8 cellular contexts compared by ENCODE assay signal in genomic region chr14:23588884-23589598, GRCh38. TPM values are rescaled to one million over a fixed set of nuclear protein-coding genes. Genes with fewer than 3 reads are reported as not detected.
DNase-seq lines count a peak whose midpoint lies in the region; ATAC-seq and TF ChIP-seq lines count a peak whose summit lies in the region.

No MANE protein-coding gene starts in this region.

- TF ChIP-seq POLR2A in upper lobe of left lung (IDR thresholded peaks at IDR 0.05): no peak

- H3K9ac ChIP-seq in trophoblast cell (ENCODE audit: low read length): no peak overlapping the region

- H3K4me1 Mint-ChIP-seq in activated naive CD4-positive, alpha-beta T cell treated with anti-CD3 and anti-CD28 coated beads, Interleukin-2, amount 10 ng/mL, durations not matched to agents 7 days and 5 days: no peaks in the 10 kb centered on the region

- DNase-seq in NCI-H1092 treated with DMSO at 0.1 percent for 48 hours (lab: John Stamatoyannopoulos, UW) (peak; percentile 92), SK-N-DZ (ENCODE audit: low spot score) (peak; percentile 94), glomerular endothelial cell (ENCODE audit: extremely low read depth, low read depth, low spot score) (peak; percentile 33), trophoblast cell (peak; percentile 89 to 90), upper lobe of left lung (peak in 1 of 2 donors; percentile 91)
- DNase-seq in activated naive CD4-positive, alpha-beta T cell treated with anti-CD3 and anti-CD28 coated beads, Interleukin-2, amount 10 ng/mL, durations not matched to agents 7 days and 5 days: peak; percentile 85

- peaks cover 29% of the 10 kb centered on the region for H3K27me3 Mint-ChIP-seq in activated naive CD4-positive, alpha-beta T cell treated with anti-CD3 and anti-CD28 coated beads, Interleukin-2, amount 10 ng/mL, durations not matched to agents 7 days and 5 days

- H3K36me3 ChIP-seq in trophoblast cell (ENCODE audit: control insufficient read depth in 1 of 2, insufficient read depth in 2 of 2, low read length in 2 of 2) (no peaks in the 10 kb centered on the region), upper lobe of left lung (no peaks in the 10 kb centered on the region)

- no peak overlapping the region for H2AK5ac ChIP-seq in trophoblast cell (ENCODE audit: low read length)

- no peak overlapping the region for H2BK120ac ChIP-seq in trophoblast cell (ENCODE audit: insufficient read depth, low read length, poor library complexity)

- no peak overlapping the region for H4K91ac ChIP-seq in trophoblast cell (ENCODE audit: low read depth, low read length)

- H3K36me3 Mint-ChIP-seq in activated naive CD4-positive, alpha-beta T cell treated with anti-CD3 and anti-CD28 coated beads, Interleukin-2, amount 10 ng/mL, durations not matched to agents 7 days and 5 days: no peaks in the 10 kb centered on the region

- H3K4me1 ChIP-seq in trophoblast cell (ENCODE audit: control insufficient read depth in 1 of 2, insufficient read depth in 2 of 2, low read length in 2 of 2): no peaks in the 10 kb centered on the region
- peaks cover 3 to 9% (median 5%) of the 10 kb centered on the region in 4 donors for H3K4me1 ChIP-seq in upper lobe of left lung

- H3K27ac Mint-ChIP-seq in activated naive CD4-positive, alpha-beta T cell treated with anti-CD3 and anti-CD28 coated beads, Interleukin-2, amount 10 ng/mL, durations not matched to agents 7 days and 5 days: no peak overlapping the region

- no peak overlapping the region for H3K4ac ChIP-seq in trophoblast cell (ENCODE audit: low read depth, low read length)

- no peak overlapping the region for H4K8ac ChIP-seq in trophoblast cell (ENCODE audit: low read depth, low read length)

- H3K79me2 ChIP-seq in trophoblast cell (ENCODE audit: control insufficient read depth, insufficient read depth, low read length, poor library complexity): no peaks in the 10 kb centered on the region

- no peaks in the 10 kb centered on the region for H3K9me3 Mint-ChIP-seq in activated naive CD4-positive, alpha-beta T cell treated with anti-CD3 and anti-CD28 coated beads, Interleukin-2, amount 10 ng/mL, durations not matched to agents 7 days and 5 days

- H3K14ac ChIP-seq in trophoblast cell (ENCODE audit: low read length): no peak overlapping the region

- TF ChIP-seq CTCF in GM12873 (IDR thresholded peaks at IDR 0.05; ENCODE audit: insufficient read depth, low read depth, low read length, missing control alignments) (peak; percentile 95), upper lobe of left lung (IDR thresholded peaks at IDR 0.05) (peak; percentile 76 to 94 (median 80))

- H3K18ac ChIP-seq in trophoblast cell (ENCODE audit: low read length): no peak overlapping the region

- H3K9me3 ChIP-seq in trophoblast cell (ENCODE audit: insufficient read depth, low read depth, low read length) (no peaks in the 10 kb centered on the region), upper lobe of left lung (no peaks in the 10 kb centered on the region)

- H3K27ac ChIP-seq in trophoblast cell (ENCODE audit: low read depth, low read length) (no peak overlapping the region), upper lobe of left lung (no peak overlapping the region)

- WGBS in trophoblast cell (ENCODE audit: extremely low coverage, insufficient coverage, insufficient read length): no CpG with 5 or more reads among the region's 5 CpGs
- 13 to 14% methylated on average over 5 of the region's 5 CpGs for WGBS in upper lobe of left lung, 2 donors

- CTCF ChIA-PET in activated naive CD4-positive, alpha-beta T cell treated with anti-CD3 and anti-CD28 coated beads, Interleukin-2, amount 10 ng/mL, durations not matched to agents 7 days and 5 days (lab: Charles Lee): interaction anchor here (0.7 to 3.8 kb wide), 31 partner anchors 11 to 447 kb away, joined by 3 to 33 read pairs (median 4); partner anchors contain the start of gene DHRS2

- H4K12ac ChIP-seq in trophoblast cell (ENCODE audit: low read depth, low read length): no peak overlapping the region

- no peak overlapping the region for H2AFZ ChIP-seq in trophoblast cell (ENCODE audit: insufficient read depth, low read length, poor library complexity)

- H2BK5ac ChIP-seq in trophoblast cell (ENCODE audit: low read depth, low read length, poor library complexity): no peak overlapping the region

- ATAC-seq in HG02678 (IDR thresholded peaks at IDR 0.05; ENCODE audit: unreplicated experiment): peak; percentile 97
- ATAC-seq in upper lobe of left lung (ENCODE audit: low FRiP score in 2 of 2): peak; percentile 96 to 97

- no peak overlapping the region for H3K4me2 ChIP-seq in trophoblast cell (ENCODE audit: low read length)

- no peaks in the 10 kb centered on the region for H3K27me3 ChIP-seq in trophoblast cell (ENCODE audit: insufficient read depth, low read length)
- no peaks in the 10 kb centered on the region for H3K27me3 ChIP-seq in upper lobe of left lung

- H3K23ac ChIP-seq in trophoblast cell (ENCODE audit: low read length): no peak overlapping the region

- H3K4me3 ChIP-seq in trophoblast cell (ENCODE audit: low read depth, low read length) (no peak overlapping the region), upper lobe of left lung (no peak overlapping the region)

- no peak for TF ChIP-seq EP300 in upper lobe of left lung (IDR thresholded peaks at IDR 0.05)

- no peak overlapping the region for H3K4me3 Mint-ChIP-seq in activated naive CD4-positive, alpha-beta T cell treated with anti-CD3 and anti-CD28 coated beads, Interleukin-2, amount 10 ng/mL, durations not matched to agents 7 days and 5 days

- H3K79me1 ChIP-seq in trophoblast cell (ENCODE audit: low read length): no peaks in the 10 kb centered on the region

- H2BK12ac ChIP-seq in trophoblast cell (ENCODE audit: low read length): peak overlapping the region; percentile 13

RNA-seq across cellular contexts. Expression of gene JPH4, which starts 10.5 kb away (rescaled TPM):
- polyA plus RNA-seq in SK-N-DZ (2014; cell fraction: cytosol; rRNA removed): 22.3 and 34.8 TPM in 2 replicates
- polyA plus RNA-seq in SK-N-DZ (2014; cell fraction: nucleus; rRNA removed): 32.7 and 37.2 TPM in 2 replicates
- total RNA-seq in glomerular endothelial cell: 0.53 TPM in 1 of 2 replicates, not detected in the other
- 0.03 TPM in 1 of 2 replicates, not detected in the other for polyA plus RNA-seq in trophoblast cell (2013)
- 1 to 10 TPM in 5 of 6 donors, under 1 TPM in 1; 0.69 to 6.5 (median 2.5) TPM for total RNA-seq in upper lobe of left lung

RNA-seq across cellular contexts. Expression of gene AP1G2, which starts 21.4 kb away (rescaled TPM):
- polyA plus RNA-seq in SK-N-DZ (2014; cell fraction: cytosol; rRNA removed): 16.5 and 29.8 TPM in 2 replicates
- 352 and 499 TPM in 2 replicates for polyA plus RNA-seq in SK-N-DZ (2014; cell fraction: nucleus; rRNA removed)
- total RNA-seq in glomerular endothelial cell (36.8 and 38.9 TPM in 2 replicates), upper lobe of left lung (100 to 1,000 TPM in 5 of 6 donors, 10 to 100 TPM in 1; 73.9 to 418 (median 140) TPM)
- polyA plus RNA-seq in trophoblast cell (2013): 91.9 and 92.6 TPM in 2 replicates

RNA-seq across cellular contexts. Expression of gene THTPA, which starts 33.0 kb away (rescaled TPM):
- 28.8 and 33.0 TPM in 2 replicates for polyA plus RNA-seq in SK-N-DZ (2014; cell fraction: cytosol; rRNA removed)
- polyA plus RNA-seq in SK-N-DZ (2014; cell fraction: nucleus; rRNA removed): 19.2 and 20.1 TPM in 2 replicates
- total RNA-seq in glomerular endothelial cell: 3.3 and 9.2 TPM in 2 replicates
- 2.4 and 2.5 TPM in 2 replicates for polyA plus RNA-seq in trophoblast cell (2013)
- 10 to 100 TPM; 16.7 to 27.2 (median 20.4) TPM for total RNA-seq in upper lobe of left lung

RNA-seq across cellular contexts. Expression of gene ZFHX2, which starts 37.5 kb away (rescaled TPM):
- 0.60 and 0.78 TPM in 2 replicates for polyA plus RNA-seq in SK-N-DZ (2014; cell fraction: cytosol; rRNA removed)
- polyA plus RNA-seq in SK-N-DZ (2014; cell fraction: nucleus; rRNA removed): 0.12 and 2.2 TPM in 2 replicates
- 0.93 and 1.8 TPM in 2 replicates for total RNA-seq in glomerular endothelial cell
- 1.1 and 1.2 TPM in 2 replicates for polyA plus RNA-seq in trophoblast cell (2013)
- total RNA-seq in upper lobe of left lung: 1 to 10 TPM; 1.7 to 6.3 (median 3.0) TPM

RNA-seq across cellular contexts. Expression of gene DHRS2, which starts 47.1 kb away (rescaled TPM):
- polyA plus RNA-seq in SK-N-DZ (2014; cell fraction: cytosol; rRNA removed): 2.7 and 5.0 TPM in 2 replicates
- 2.2 and 3.3 TPM in 2 replicates for polyA plus RNA-seq in SK-N-DZ (2014; cell fraction: nucleus; rRNA removed)
- total RNA-seq in glomerular endothelial cell (not detected in 2 replicates), upper lobe of left lung (1 to 10 TPM in 2 of 6 donors, under 1 TPM in 3, not detected in 1; 0.30 to 5.2 (median 0.76) TPM)
- polyA plus RNA-seq in trophoblast cell (2013): 13.6 and 14.0 TPM in 2 replicates
